Comparison of ENCODE assay signal across 8 cellular contexts in genomic region chr1:42335809-42336518, GRCh38. TPM values are rescaled to one million over a fixed set of nuclear protein-coding genes. Genes with fewer than 3 reads are reported as not detected.
A peak's percentile ranks its signal among the peaks of the same experiment; 100 is the strongest.
DNase-seq lines count a peak whose midpoint lies in the region; ATAC-seq and TF ChIP-seq lines count a peak whose summit lies in the region.

No MANE protein-coding gene starts in this region.

- H3K36me3 ChIP-seq in parathyroid adenoma (ENCODE audit: control insufficient read depth, insufficient read depth, low read length) = no peaks in the 10 kb centered on the region

- peak; percentile 74 for DNase-seq in NCI-H1105 treated with DMSO at 0.1 percent for 48 hours (lab: John Stamatoyannopoulos, UW)
- no peak for DNase-seq in NCI-H1105 (lab: John Stamatoyannopoulos, UW)
- DNase-seq in LHCN-M2 (ENCODE audit: low read depth) = peak; percentile 41
- peak; percentile 32 for DNase-seq in foreskin melanocyte

- H3K27me3 ChIP-seq in parathyroid adenoma (ENCODE audit: control insufficient read depth, insufficient read depth, low read length) = no peaks in the 10 kb centered on the region

- H3K4me1 ChIP-seq in parathyroid adenoma = peaks cover 4% of the 10 kb centered on the region

- peaks cover 17% of the 10 kb centered on the region for H3K79me2 ChIP-seq in parathyroid adenoma

- H2AFZ ChIP-seq in parathyroid adenoma = peak overlapping the region; percentile 89

- no peak overlapping the region for H3K9ac ChIP-seq in parathyroid adenoma

- peak overlapping the region; percentile 93 for H3K27ac ChIP-seq in VCaP
- H3K27ac ChIP-seq in parathyroid adenoma = peak overlapping the region; percentile 81

- peak overlapping the region; percentile 77 for H3K4me3 ChIP-seq in parathyroid adenoma (ENCODE audit: low read depth, low read length)

- H3K9me3 ChIP-seq in parathyroid adenoma (ENCODE audit: control insufficient read depth, low read length) = no peaks in the 10 kb centered on the region

- peak overlapping the region; percentile 93 for H3K4me2 ChIP-seq in parathyroid adenoma (ENCODE audit: low read length)

- ATAC-seq in GM19467 (IDR thresholded peaks at IDR 0.05; ENCODE audit: unreplicated experiment) = no peak
- ATAC-seq in HG03469 (IDR thresholded peaks at IDR 0.05; ENCODE audit: unreplicated experiment) = no peak

- TF ChIP-seq CTCF in VCaP (conservative IDR thresholded peaks at IDR 0.05) (no peak), parathyroid adenoma (IDR thresholded peaks at IDR 0.05) (no peak)

RNA-seq across cellular contexts. Expression of gene FOXJ3, which starts 0.9 kb away (rescaled TPM):
- total RNA-seq in LHCN-M2 (2014; rRNA removed) = 33.4 and 34.0 TPM in 2 replicates
- 10.2 TPM for polyA plus RNA-seq in LHCN-M2 (2012)

RNA-seq across cellular contexts. Expression of gene RIMKLA, which starts 44.6 kb away (rescaled TPM):
- total RNA-seq in LHCN-M2 (2014; rRNA removed) = not detected in 2 replicates
- polyA plus RNA-seq in LHCN-M2 (2012) = not detected
